8 cellular contexts compared by ENCODE assay signal in the genomic region with DNA sequence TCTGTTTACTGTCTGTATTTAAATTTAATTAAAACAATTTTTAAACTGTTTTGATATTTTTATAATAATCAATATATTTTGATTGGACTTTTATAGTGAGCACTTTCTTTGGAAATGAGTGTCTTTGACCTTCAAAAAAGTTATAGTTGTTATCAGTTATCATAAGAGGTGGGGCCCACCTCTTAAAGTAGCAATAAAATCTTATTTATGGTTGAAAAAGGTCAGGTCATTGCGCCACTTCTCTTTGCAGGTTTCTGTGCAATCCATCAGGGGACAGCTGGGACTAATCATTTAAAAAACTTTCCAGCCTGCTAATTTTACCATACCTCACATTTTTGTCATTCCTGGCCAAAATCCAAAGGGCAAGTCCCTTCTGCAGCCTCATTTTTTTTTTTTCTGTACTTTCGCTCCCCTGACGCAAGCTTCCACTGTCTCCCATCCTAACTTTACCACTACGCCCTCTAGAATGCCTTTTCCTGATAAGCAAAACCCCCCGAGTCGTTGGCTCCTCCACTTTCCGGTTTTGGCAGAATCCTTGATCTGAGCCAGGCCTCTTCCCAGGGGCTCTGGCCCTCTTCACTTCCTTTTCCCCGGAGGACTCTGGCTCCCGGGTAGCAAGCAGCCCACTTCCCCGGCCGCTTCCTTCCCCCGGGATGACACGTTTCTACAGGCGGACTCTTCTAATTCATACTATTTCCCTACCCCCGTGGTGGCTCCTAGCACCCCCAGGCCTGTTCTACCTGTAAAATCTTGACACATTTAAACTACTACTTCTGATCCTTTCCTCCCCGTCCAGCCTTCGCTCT. TPM values are rescaled to one million over a fixed set of nuclear protein-coding genes. Genes with fewer than 3 reads are reported as not detected.
DNase-seq lines count a peak whose midpoint lies in the region; ATAC-seq lines count a peak whose summit lies in the region.

No MANE protein-coding gene starts in this region.

- no peaks in the 10 kb centered on the region for H3K4me1 ChIP-seq in right cardiac atrium (ENCODE audit: control insufficient read depth, insufficient read depth, low read length)

- ATAC-seq in right cardiac atrium, result peak in 1 of 2 donors; percentile 24

- H3K27ac ChIP-seq in right cardiac atrium (ENCODE audit: low read length), result peak overlapping the region; percentile 94

- intact Hi-C loops in right cardiac atrium (cut with DNase I) (no loop called here), posterior cingulate gyrus (cut with DNase I) (no loop called here)

- no peaks in the 10 kb centered on the region for H3K27me3 ChIP-seq in right cardiac atrium (ENCODE audit: control insufficient read depth, insufficient read depth)

- DNase-seq in DMS114 treated with DMSO at 0.1 percent for 48 hours (lab: John Stamatoyannopoulos, UW; ENCODE audit: unreplicated experiment) (peak; percentile 38), HCEC 1CT (peak; percentile 88), NCI-H526 (lab: John Stamatoyannopoulos, UW) (peak; percentile 41 to 51), amniotic epithelial cell (ENCODE audit: low read depth) (peak; percentile 84), right cardiac atrium (peak; percentile 54 to 83 (median 77)), posterior cingulate gyrus (peak in 6 of 10 donors; percentile 10 to 31 (median 17)), GM19238 (ENCODE audit: insufficient read length, low spot score) (no peak)
- no peak for DNase-seq in activated effector memory CD4-positive, alpha-beta T cell treated with anti-CD3 and anti-CD28 coated beads, Interleukin-2, amount 50 U/mL, for 16 hours

- H3K4me3 ChIP-seq in right cardiac atrium (ENCODE audit: low read length), result peak overlapping the region; percentile 49

- WGBS in right cardiac atrium, result 4% methylated on average over 17 of the region's 17 CpGs

- no peaks in the 10 kb centered on the region for H3K9me3 ChIP-seq in right cardiac atrium (ENCODE audit: control insufficient read depth, low read length)

RNA-seq across cellular contexts. Expression of a gene that starts 1.1 kb away (rescaled TPM):
- 10 to 100 TPM; 16.1 to 25.0 (median 18.5) TPM for total RNA-seq in right cardiac atrium
- polyA plus RNA-seq in right cardiac atrium, result 11.6 TPM

RNA-seq across cellular contexts. Expression of a gene that starts 44.4 kb away (rescaled TPM):
- 10 to 100 TPM; 26.7 to 33.5 (median 30.4) TPM for total RNA-seq in right cardiac atrium
- polyA plus RNA-seq in right cardiac atrium, result 8.2 TPM

Comparison
In these comparisons a context has a peak if more than half of its experiments do, and no peak if none do; other contexts are left out.
1. DNase-seq: peak in DMS114 treated with DMSO at 0.1 percent for 48 hours (single experiment), HCEC 1CT (single experiment), NCI-H526 (2 of 2), amniotic epithelial cell (single experiment), right cardiac atrium (3 of 3) and posterior cingulate gyrus (6 of 10); none in GM19238 (single experiment) and activated effector memory CD4-positive, alpha-beta T cell treated with anti-CD3 and anti-CD28 coated beads, Interleukin-2, amount 50 U/mL, for 16 hours (single experiment).